Comparison of ENCODE assay signal across 9 cellular contexts in genomic region chr7:91034459-91035368, GRCh38.
DNase-seq lines count a peak whose midpoint lies in the region; ATAC-seq and TF ChIP-seq lines count a peak whose summit lies in the region.
"Had no signal": no experiment of that assay in that cellular context is flagged by ENCODE, and none has a peak within 500 bp of the region (broad histone marks: within the 10 kb centered on the region; RNA-seq: fewer than 3 reads in every experiment).

No MANE protein-coding gene starts in this region.

- no peaks in the 10 kb centered on the region for H3K36me3 ChIP-seq in breast epithelium
- H3K36me3 ChIP-seq in upper lobe of left lung = no peaks in the 10 kb centered on the region

- intact Hi-C loops in activated CD4-positive, alpha-beta T cell treated with anti-CD3 and anti-CD28 coated beads, Interleukin-2, amount 10 ng/mL, durations not matched to agents 24 days and 14 days (cut with micrococcal nuclease) = loop anchor here (1.0 to 5.0 kb wide), 2 partner anchors 327 to 579 kb away; no protein-coding TSS in a partner anchor
- intact Hi-C loops in breast epithelium (cut with DNase I; ENCODE audit: low total_unique reads) = no loop called here

- H3K27me3 ChIP-seq in breast epithelium (no peaks in the 10 kb centered on the region), upper lobe of left lung (no peaks in the 10 kb centered on the region)

- H3K27ac Mint-ChIP-seq in activated CD4-positive, alpha-beta T cell treated with anti-CD3 and anti-CD28 coated beads, Interleukin-2, amount 10 ng/mL, durations not matched to agents 24 days and 14 days = no peak overlapping the region
- H3K27ac Mint-ChIP-seq: activated naive CD4-positive, alpha-beta T cell treated with anti-CD3 and anti-CD28 coated beads, Interleukin-2, amount 50 U/mL, for 72 hours had no signal

- no peaks in the 10 kb centered on the region for H3K9me3 Mint-ChIP-seq in activated CD4-positive, alpha-beta T cell treated with anti-CD3 and anti-CD28 coated beads, Interleukin-2, amount 10 ng/mL, durations not matched to agents 24 days and 14 days
- H3K9me3 Mint-ChIP-seq: activated naive CD4-positive, alpha-beta T cell treated with anti-CD3 and anti-CD28 coated beads, Interleukin-2, amount 50 U/mL, for 72 hours had no signal

- H3K9me3 ChIP-seq in breast epithelium (no peaks in the 10 kb centered on the region), upper lobe of left lung (no peaks in the 10 kb centered on the region)

- no peaks in the 10 kb centered on the region for H3K4me1 ChIP-seq in breast epithelium
- H3K4me1 ChIP-seq in upper lobe of left lung = no peaks in the 10 kb centered on the region

- no peaks in the 10 kb centered on the region for H3K4me1 Mint-ChIP-seq in activated CD4-positive, alpha-beta T cell treated with anti-CD3 and anti-CD28 coated beads, Interleukin-2, amount 10 ng/mL, durations not matched to agents 24 days and 14 days

- H3K27me3 Mint-ChIP-seq in activated CD4-positive, alpha-beta T cell treated with anti-CD3 and anti-CD28 coated beads, Interleukin-2, amount 10 ng/mL, durations not matched to agents 24 days and 14 days = peaks cover 4% of the 10 kb centered on the region

- no peak for TF ChIP-seq EP300 in upper lobe of left lung (IDR thresholded peaks at IDR 0.05)

- no peak overlapping the region for H3K4me3 ChIP-seq in breast epithelium
- no peak overlapping the region for H3K4me3 ChIP-seq in upper lobe of left lung

- ATAC-seq in HG03432 (IDR thresholded peaks at IDR 0.05; ENCODE audit: unreplicated experiment) (peak; percentile 64), left lobe of liver (peak; percentile 95), upper lobe of left lung (ENCODE audit: low FRiP score in 2 of 2) (peak in 1 of 2 donors; percentile 63)

- H3K4me3 Mint-ChIP-seq in activated CD4-positive, alpha-beta T cell treated with anti-CD3 and anti-CD28 coated beads, Interleukin-2, amount 10 ng/mL, durations not matched to agents 24 days and 14 days = no peak overlapping the region

- H3K27ac ChIP-seq in breast epithelium (no peak overlapping the region), upper lobe of left lung (no peak overlapping the region)

- TF ChIP-seq POLR2A in breast epithelium (IDR thresholded peaks at IDR 0.05) = no peak
- TF ChIP-seq POLR2A in upper lobe of left lung (IDR thresholded peaks at IDR 0.05) = no peak

- H3K36me3 Mint-ChIP-seq in activated CD4-positive, alpha-beta T cell treated with anti-CD3 and anti-CD28 coated beads, Interleukin-2, amount 10 ng/mL, durations not matched to agents 24 days and 14 days (ENCODE audit: low read depth) = no peaks in the 10 kb centered on the region
- H3K36me3 Mint-ChIP-seq: activated naive CD4-positive, alpha-beta T cell treated with anti-CD3 and anti-CD28 coated beads, Interleukin-2, amount 50 U/mL, for 72 hours had no signal

- DNase-seq in activated CD4-positive, alpha-beta T cell treated with anti-CD3 and anti-CD28 coated beads, Interleukin-2, amount 10 ng/mL, durations not matched to agents 24 days and 14 days = peak; percentile 66
- DNase-seq in activated CD4-positive, alpha-beta T cell treated with anti-CD3 and anti-CD28 coated beads, Interleukin-2, amount 50 U/mL, for 4 hours = no peak
- DNase-seq in NCI-H748 (lab: John Stamatoyannopoulos, UW; ENCODE audit: unreplicated experiment) (peak; percentile 93), breast epithelium (ENCODE audit: low spot score in 2 of 2) (peak in 1 of 2 donors; percentile 35), left lobe of liver (ENCODE audit: low spot score) (peak; percentile 55), upper lobe of left lung (peak in 1 of 2 donors; percentile 25), SIG-M5 treated with dmso at 0.1 percent for 504 hours (lab: John Stamatoyannopoulos, UW; ENCODE audit: unreplicated experiment) (no peak)

- TF ChIP-seq CTCF in breast epithelium (IDR thresholded peaks at IDR 0.05) (peak; percentile 53 to 60 (median 59)), upper lobe of left lung (IDR thresholded peaks at IDR 0.05) (peak; percentile 14 to 56 (median 42))

- WGBS in upper lobe of left lung, 2 donors = 59 to 71% methylated on average over 1 of the region's 1 CpG

Comparison
In these comparisons a context has a peak if more than half of its experiments do, and no peak if none do; other contexts are left out.
1. DNase-seq: peak in activated CD4-positive, alpha-beta T cell treated with anti-CD3 and anti-CD28 coated beads, Interleukin-2, amount 10 ng/mL, durations not matched to agents 24 days and 14 days (single experiment), NCI-H748 (single experiment) and left lobe of liver (single experiment); none in activated CD4-positive, alpha-beta T cell treated with anti-CD3 and anti-CD28 coated beads, Interleukin-2, amount 50 U/mL, for 4 hours (0 of 2) and SIG-M5 treated with dmso at 0.1 percent for 504 hours (single experiment).